In genomic region chr6:129835691-129836090, GRCh38 we compare ENCODE assay signal across 1 cellular context.
TF ChIP-seq lines count a peak whose summit lies in the region.

No MANE protein-coding gene starts in this region.

TF ChIP-seq in H1, 55 proteins besides CTCF, POLR2A, EP300 and RAD21:
- TF ChIP-seq ATF2 (IDR thresholded peaks at IDR 0.05; ENCODE audit: low read length): no peak
